ENCODE assay signal across 1 cellular context in the genomic region with DNA sequence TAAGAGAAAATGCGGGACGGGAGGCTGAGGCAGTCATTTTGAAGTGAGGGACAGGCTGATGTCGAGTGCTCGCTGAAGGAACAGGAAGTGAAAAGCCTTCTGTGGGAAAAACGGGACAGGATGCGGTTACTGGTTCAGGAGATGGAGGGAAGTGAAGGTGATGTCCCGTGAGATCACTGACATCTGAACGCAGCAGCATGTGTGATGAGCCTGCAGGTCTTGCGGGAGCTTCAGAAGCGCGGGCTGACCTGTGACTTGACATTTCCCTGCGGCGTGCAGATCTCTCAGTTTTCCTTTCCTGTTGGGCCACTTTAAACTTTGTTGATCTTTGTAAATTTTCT.
A peak's percentile ranks its signal among the peaks of the same experiment; 100 is the strongest.
TF ChIP-seq lines count a peak whose summit lies in the region.

No MANE protein-coding gene starts in this region.

TF ChIP-seq in GM12878, 131 proteins besides CTCF, POLR2A, EP300 and RAD21 (continued from another document):
- TF ChIP-seq BCLAF1 (IDR thresholded peaks at IDR 0.05) (no peak), ETV6 (conservative IDR thresholded peaks at IDR 0.05 in 1 of 2, IDR thresholded peaks at IDR 0.05 in 1 of 2; ENCODE audit: borderline replicate concordance in 1 of 2, low read depth in 1 of 2) (peak in 1 of 2 experiments; percentile 67; a peak in 2 of 4 replicates), KAT2A (conservative IDR thresholded peaks at IDR 0.05; ENCODE audit: control insufficient read depth, low read depth, low read length) (no peak), NR2C2 (IDR thresholded peaks at IDR 0.05; ENCODE audit: borderline replicate concordance, control insufficient read depth, insufficient read length, low read depth) (no peak), YBX1 (IDR thresholded peaks at IDR 0.05) (no peak), SUZ12 (IDR thresholded peaks at IDR 0.05; ENCODE audit: unreplicated experiment) (no peak)
